12 cellular contexts compared by ENCODE assay signal in genomic region chr10:69446650-69447151, GRCh38. TPM values are rescaled to one million over a fixed set of nuclear protein-coding genes. Genes with fewer than 3 reads are reported as not detected.
DNase-seq lines count a peak whose midpoint lies in the region; ATAC-seq and TF ChIP-seq lines count a peak whose summit lies in the region.
"Had no signal": no experiment of that assay in that cellular context is flagged by ENCODE, and none has a peak within 500 bp of the region (broad histone marks: within the 10 kb centered on the region; RNA-seq: fewer than 3 reads in every experiment).

No MANE protein-coding gene starts in this region.

- no peaks in the 10 kb centered on the region for H4K20me1 ChIP-seq in smooth muscle cell (ENCODE audit: low read depth)

- H3K9me3 ChIP-seq in smooth muscle cell (replicated peaks; ENCODE audit: low read depth), result no peaks in the 10 kb centered on the region

- peak overlapping the region; percentile 47 for H3K4me2 ChIP-seq in smooth muscle cell

- peaks cover 25% of the 10 kb centered on the region for H3F3A ChIP-seq in smooth muscle cell (ENCODE audit: low read depth)

- no peaks in the 10 kb centered on the region for H3K36me3 Mint-ChIP-seq in activated naive CD4-positive, alpha-beta T cell treated with anti-CD3 and anti-CD28 coated beads, Interleukin-2, amount 50 U/mL, for 72 hours

- H3K4me3 ChIP-seq in foreskin fibroblast (ENCODE audit: low read depth in 1 of 2, low read length in 2 of 2) (no peak overlapping the region), smooth muscle cell (no peak overlapping the region)

- ATAC-seq in stimulated activated naive CD8-positive, alpha-beta T cell treated with anti-CD3 and anti-CD28 coated beads, Interleukin-15, Interleukin-2, amounts not matched to agents 100 U/mL and 50 U/mL, for 24 hours, result no peak
- no peak for ATAC-seq in GM21576 (IDR thresholded peaks at IDR 0.05; ENCODE audit: unreplicated experiment)
- ATAC-seq in activated naive CD4-positive, alpha-beta T cell treated with anti-CD3 and anti-CD28 coated beads, Interleukin-2, amount 50 U/mL, for 72 hours, result no peak

- H3K9me3 Mint-ChIP-seq in activated naive CD4-positive, alpha-beta T cell treated with anti-CD3 and anti-CD28 coated beads, Interleukin-2, amount 50 U/mL, for 72 hours, result no peaks in the 10 kb centered on the region

- no peak overlapping the region for H2AFZ ChIP-seq in smooth muscle cell (ENCODE audit: low read depth)

- peak; percentile 73 for DNase-seq in H4 (ENCODE audit: low spot score)
- DNase-seq in SW480 (ENCODE audit: low spot score), result peak; percentile 80
- peak; percentile 59 to 72 for DNase-seq in foreskin fibroblast
- no peak for DNase-seq in smooth muscle cell (lab: John Stamatoyannopoulos, UW; ENCODE audit: unreplicated experiment)
- no peak for DNase-seq in NCI-H774 (lab: John Stamatoyannopoulos, UW)
- no peak for DNase-seq in stimulated activated naive CD8-positive, alpha-beta T cell treated with anti-CD3 and anti-CD28 coated beads, Interleukin-15, Interleukin-2, amounts not matched to agents 100 U/mL and 50 U/mL, for 24 hours
- no peak for DNase-seq in activated naive CD4-positive, alpha-beta T cell treated with anti-CD3 and anti-CD28 coated beads, Interleukin-2, amount 50 U/mL, for 72 hours (ENCODE audit: low spot score in 2 of 2)
- DNase-seq: activated gamma-delta T cell treated with Interleukin-2 at 50 U/mL for 16 hours, foreskin melanocyte, NCI-H2081, nucleus accumbens had no signal

- peak overlapping the region; percentile 41 for H3K9ac ChIP-seq in smooth muscle cell (ENCODE audit: low read depth)

- peaks cover 8% of the 10 kb centered on the region for H3K4me1 ChIP-seq in smooth muscle cell (ENCODE audit: low read depth)

- H3K27ac Mint-ChIP-seq in activated naive CD4-positive, alpha-beta T cell treated with anti-CD3 and anti-CD28 coated beads, Interleukin-2, amount 50 U/mL, for 72 hours, result no peak overlapping the region

- no peaks in the 10 kb centered on the region for H3K27me3 ChIP-seq in smooth muscle cell (ENCODE audit: low read depth)

- H3K79me2 ChIP-seq in smooth muscle cell (ENCODE audit: low read depth), result peaks cover 4% of the 10 kb centered on the region

- no peaks in the 10 kb centered on the region for H3K36me3 ChIP-seq in smooth muscle cell (ENCODE audit: low read depth)

- WGBS in smooth muscle cell (ENCODE audit: low lambda C conversion rate), result 1% methylated on average over 3 of the region's 3 CpGs

- TF ChIP-seq CTCF in foreskin fibroblast (IDR thresholded peaks at IDR 0.05; ENCODE audit: low read depth, low read length) (no peak), smooth muscle cell (IDR thresholded peaks at IDR 0.05; ENCODE audit: borderline replicate concordance, insufficient read depth, poor library complexity, severe bottlenecking) (no peak)

- peak overlapping the region; percentile 86 for H3K27ac ChIP-seq in smooth muscle cell (ENCODE audit: low read depth)

RNA-seq across cellular contexts. Expression of gene TSPAN15, which starts 4.6 kb away (rescaled TPM):
- not detected in 2 replicates for total RNA-seq in H4 (2014; rRNA removed; shearing (Covaris generic))
- total RNA-seq in smooth muscle cell, result 113 and 145 TPM in 2 replicates
- 144 and 249 TPM in 2 replicates for polyA plus RNA-seq in smooth muscle cell
- 1 to 10 TPM; 1.3 to 1.9 TPM for total RNA-seq in activated naive CD4-positive, alpha-beta T cell treated with anti-CD3 and anti-CD28 coated beads, Interleukin-2, amount 50 U/mL, for 72 hours

RNA-seq across cellular contexts. Expression of gene TACR2, which starts 30.0 kb away (rescaled TPM):
- not detected in 2 replicates for total RNA-seq in H4 (2014; rRNA removed; shearing (Covaris generic))
- total RNA-seq in smooth muscle cell, result not detected in 2 replicates
- polyA plus RNA-seq in smooth muscle cell, result 0.13 and 0.43 TPM in 2 replicates
- under 1 TPM in 1 of 2 donors, not detected in 1; 0.16 TPM for total RNA-seq in activated naive CD4-positive, alpha-beta T cell treated with anti-CD3 and anti-CD28 coated beads, Interleukin-2, amount 50 U/mL, for 72 hours

Comparison
In these comparisons a context has a peak if more than half of its experiments do, and no peak if none do; other contexts are left out.
1. DNase-seq: peak in H4 (single experiment), SW480 (single experiment) and foreskin fibroblast (2 of 2); none in smooth muscle cell (single experiment), NCI-H774 (single experiment), stimulated activated naive CD8-positive, alpha-beta T cell treated with anti-CD3 and anti-CD28 coated beads, Interleukin-15, Interleukin-2, amounts not matched to agents 100 U/mL and 50 U/mL, for 24 hours (single experiment) and activated naive CD4-positive, alpha-beta T cell treated with anti-CD3 and anti-CD28 coated beads, Interleukin-2, amount 50 U/mL, for 72 hours (0 of 2).
2. RNA of gene TSPAN15, which starts 4.6 kb away (total RNA-seq): 113 to 145 TPM in smooth muscle cell; 1.3 to 1.9 TPM in activated naive CD4-positive, alpha-beta T cell treated with anti-CD3 and anti-CD28 coated beads, Interleukin-2, amount 50 U/mL, for 72 hours and not detected in H4; every median in the first group is over 10 times any median in the second.